In genomic region chrX:7132335-7133035, GRCh38 we compare ENCODE assay signal across 8 cellular contexts. TPM values are rescaled to one million over a fixed set of nuclear protein-coding genes. Genes with fewer than 3 reads are reported as not detected.
DNase-seq lines count a peak whose midpoint lies in the region; ATAC-seq and TF ChIP-seq lines count a peak whose summit lies in the region.

No MANE protein-coding gene starts in this region.

- no peak overlapping the region for H3K9ac ChIP-seq in liver (ENCODE audit: low read depth in 1 of 2, low read length in 2 of 2)

- no peak overlapping the region for H3K4me3 ChIP-seq in Peyer's patch
- no peak overlapping the region for H3K4me3 ChIP-seq in cardiac fibroblast (replicated peaks in 1 of 2; ENCODE audit: low read depth in 2 of 2, low read length in 2 of 2)
- no peak overlapping the region for H3K4me3 ChIP-seq in liver (ENCODE audit: low read depth in 1 of 3, low read length in 3 of 3)
- H3K4me3 ChIP-seq in urinary bladder (ENCODE audit: low read depth, low read length), result no peak overlapping the region

- ATAC-seq in GM19023 (IDR thresholded peaks at IDR 0.05; ENCODE audit: unreplicated experiment) (peak; percentile 73), HG03280 (IDR thresholded peaks at IDR 0.05; ENCODE audit: unreplicated experiment) (peak; percentile 87)

- peak in 4 of 6 experiments; percentile 33 to 92 (median 66) for TF ChIP-seq CTCF in Peyer's patch (IDR thresholded peaks at IDR 0.05)
- peak; percentile 47 for TF ChIP-seq CTCF in cardiac fibroblast (IDR thresholded peaks at IDR 0.05; ENCODE audit: low read depth, low read length)
- no peak for TF ChIP-seq CTCF in liver (IDR thresholded peaks at IDR 0.05; ENCODE audit: low read depth, low read length, missing input control)

- 78% methylated on average over 3 of the region's 3 CpGs for WGBS in liver
- WGBS in urinary bladder, result 75% methylated on average over 3 of the region's 3 CpGs

- H3K36me3 ChIP-seq in Peyer's patch (no peaks in the 10 kb centered on the region), liver (ENCODE audit: control insufficient read depth in 4 of 4, insufficient read depth in 3 of 4, low read depth in 1 of 4, low read length in 3 of 4) (no peaks in the 10 kb centered on the region), urinary bladder (ENCODE audit: insufficient read depth) (no peaks in the 10 kb centered on the region)

- H3K4me1 ChIP-seq in Peyer's patch (peaks cover 0 to 9% (median 0%) of the 10 kb centered on the region in 4 donors), liver (ENCODE audit: control insufficient read depth in 4 of 4, insufficient read depth in 4 of 4, low read length in 3 of 4) (peaks cover 4 to 18% (median 13%) of the 10 kb centered on the region in 4 donors), urinary bladder (ENCODE audit: insufficient read depth) (no peaks in the 10 kb centered on the region)

- DNase-seq in COLO668 (lab: John Stamatoyannopoulos, UW; ENCODE audit: unreplicated experiment), result peak; percentile 39
- DNase-seq in Peyer's patch, result peak; percentile 36 to 93 (median 68)
- DNase-seq in cardiac fibroblast (ENCODE audit: low read depth in 2 of 2), result peak; percentile 70 to 82
- no peak for DNase-seq in NCI-H1436 treated with DMSO at 0.1 percent for 48 hours (lab: John Stamatoyannopoulos, UW)

- TF ChIP-seq RAD21 in liver (IDR thresholded peaks at IDR 0.05), result peak; percentile 49 to 71

- H3K9me3 ChIP-seq in Peyer's patch (no peaks in the 10 kb centered on the region), liver (ENCODE audit: control insufficient read depth in 4 of 4, low read length in 3 of 4) (no peaks in the 10 kb centered on the region)

- H3K27ac ChIP-seq in Peyer's patch (peak overlapping the region in 3 of 4 donors; percentile 27 to 71 (median 67)), liver (ENCODE audit: low read depth in 1 of 2, low read length in 2 of 2) (peak overlapping the region in 1 of 2 donors; percentile 23), urinary bladder (ENCODE audit: low read depth) (peak overlapping the region; percentile 28)

- H3K27me3 ChIP-seq in Peyer's patch (no peaks in the 10 kb centered on the region), liver (ENCODE audit: control insufficient read depth in 4 of 4, insufficient read depth in 4 of 4, low read length in 3 of 4) (no peaks in the 10 kb centered on the region)

- TF ChIP-seq POLR2A in Peyer's patch (IDR thresholded peaks at IDR 0.05), result no peak

TF ChIP-seq in liver, 16 proteins besides CTCF, POLR2A, EP300 and RAD21:
- TF ChIP-seq NR2F2 (IDR thresholded peaks at IDR 0.05) (peak; percentile 41), HNF4A (conservative IDR thresholded peaks at IDR 0.05) (peak; percentile 10 to 40), GABPA (IDR thresholded peaks at IDR 0.05 in 1 of 2, conservative IDR thresholded peaks at IDR 0.05 in 1 of 2) (no peak), RXRA (IDR thresholded peaks at IDR 0.05) (peak in 1 of 2 donors; percentile 18), SP1 (IDR thresholded peaks at IDR 0.05) (no peak)

RNA-seq across cellular contexts. Expression of gene STS, which starts 15.0 kb away (rescaled TPM):
- total RNA-seq in Peyer's patch (1 to 10 TPM; 3.3 to 5.6 (median 4.3) TPM), liver (1 to 10 TPM; 1.8 to 6.4 TPM), urinary bladder (11.8 TPM)
- polyA plus RNA-seq in liver (1 to 10 TPM; 2.6 to 3.0 TPM), urinary bladder (4.5 TPM)

RNA-seq across cellular contexts. Expression of gene PUDP, which starts 15.5 kb away (rescaled TPM):
- total RNA-seq in Peyer's patch, result 10 to 100 TPM; 15.9 to 38.0 (median 23.9) TPM
- 1 to 10 TPM; 5.3 to 9.4 TPM for total RNA-seq in liver
- 1 to 10 TPM; 6.3 to 7.4 TPM for polyA plus RNA-seq in liver
- total RNA-seq in urinary bladder, result 11.6 TPM
- 10.2 TPM for polyA plus RNA-seq in urinary bladder
